27 cellular contexts compared by ENCODE assay signal in genomic region chr7:71453630-71454029, GRCh38.
"Had no signal": no experiment of that assay in that cellular context is flagged by ENCODE, and none has a peak within 500 bp of the region (broad histone marks: within the 10 kb centered on the region; RNA-seq: fewer than 3 reads in every experiment).

No MANE protein-coding gene starts in this region.

- H3K4me3 ChIP-seq: neural progenitor cell, ovary, psoas muscle, right lobe of liver, sigmoid colon, stomach, thoracic aorta, thyroid gland, tibial nerve, upper lobe of left lung, vagina had no signal

- H3K9me3 ChIP-seq: ovary, psoas muscle, right lobe of liver, stomach, thoracic aorta, thyroid gland, tibial nerve, upper lobe of left lung, vagina had no signal

- DNase-seq: natural killer cell; occipital lobe; ovary; posterior cingulate gyrus; psoas muscle; right lobe of liver; sigmoid colon; small intestine; stimulated activated CD4-positive, alpha-beta T cell treated with anti-CD3 and anti-CD28 coated beads, Interleukin-15, amount 100 ng/mL, for 24 hours; stimulated activated CD4-positive, alpha-beta T cell treated with anti-CD3 and anti-CD28 coated beads, Interleukin-2, amount 100 ng/mL, for 24 hours; stimulated activated CD4-positive, alpha-beta T cell treated with anti-CD3 and anti-CD28 coated beads, Interleukin-2, amount 100 ng/mL, for 48 hours; stimulated activated CD4-positive, alpha-beta T cell treated with anti-CD3 and anti-CD28 coated beads, Interleukin-4, amount 100 ng/mL, for 24 hours; stimulated activated naive B cell treated with anti-CD40 and anti-IgM and Interleukin-4, amounts not matched to agents 10 μg/mL and 1 μg/mL and 100 μg/mL, for 72 hours; stimulated activated naive CD4-positive, alpha-beta T cell treated with Interleukin-2 at 50 U/mL for 16 hours; stomach; thyroid gland; trophoblast cell; upper lobe of left lung had no signal

- H3K9me3 Mint-ChIP-seq: neural progenitor cell had no signal

- H3K27me3 Mint-ChIP-seq: stimulated activated naive B cell treated with anti-CD40 and anti-IgM and Interleukin-4, amounts not matched to agents 10 μg/mL and 1 μg/mL and 100 μg/mL, for 72 hours; stimulated activated naive CD8-positive, alpha-beta T cell treated with anti-CD3 and anti-CD28 coated beads, Interleukin-15, Interleukin-2, amounts not matched to agents 100 ng/mL and 50 ng/mL, for 24 hours had no signal

- H3K9ac ChIP-seq: neural progenitor cell, parathyroid adenoma had no signal

- H3K4me1 ChIP-seq: parathyroid adenoma, psoas muscle, right lobe of liver, stomach, thyroid gland, upper lobe of left lung, vagina had no signal

- H3K27me3 ChIP-seq: neural progenitor cell, ovary, right lobe of liver, sigmoid colon, stomach, thyroid gland, tibial nerve, upper lobe of left lung, vagina had no signal

- H3K4me1 Mint-ChIP-seq: natural killer cell; stimulated activated effector memory CD8-positive, alpha-beta T cell treated with anti-CD3 and anti-CD28 coated beads, Interleukin-12 subunit alpha, Interleukin-12 subunit beta, amount 100 ng/mL, for 72 hours; stimulated activated naive B cell treated with anti-CD40 and anti-IgM and Interleukin-4, amounts not matched to agents 10 μg/mL and 1 μg/mL and 100 μg/mL, for 72 hours had no signal

- H3K27ac ChIP-seq: neural progenitor cell, ovary, parathyroid adenoma, psoas muscle, right lobe of liver, sigmoid colon, stomach, thoracic aorta, thyroid gland, tibial nerve, upper lobe of left lung, vagina had no signal

- H3K36me3 Mint-ChIP-seq: natural killer cell; neural progenitor cell; stimulated activated effector memory CD8-positive, alpha-beta T cell treated with anti-CD3 and anti-CD28 coated beads, Interleukin-12 subunit alpha, Interleukin-12 subunit beta, amount 100 ng/mL, for 72 hours; stimulated activated naive B cell treated with anti-CD40 and anti-IgM and Interleukin-4, amounts not matched to agents 10 μg/mL and 1 μg/mL and 100 μg/mL, for 72 hours had no signal

- ATAC-seq: natural killer cell; psoas muscle; right lobe of liver; stimulated activated effector memory CD8-positive, alpha-beta T cell treated with anti-CD3 and anti-CD28 coated beads, Interleukin-12 subunit alpha, Interleukin-12 subunit beta, amount 100 ng/mL, for 72 hours; stimulated activated naive B cell treated with anti-CD40 and anti-IgM and Interleukin-4, amounts not matched to agents 10 μg/mL and 1 μg/mL and 100 μg/mL, for 72 hours had no signal

- H3K36me3 ChIP-seq: neural progenitor cell, ovary, right lobe of liver, sigmoid colon, stomach, thoracic aorta, thyroid gland, tibial nerve, upper lobe of left lung, vagina had no signal

- H3K4me3 Mint-ChIP-seq: natural killer cell; nephron; neural progenitor cell; stimulated activated effector memory CD8-positive, alpha-beta T cell treated with anti-CD3 and anti-CD28 coated beads, Interleukin-12 subunit alpha, Interleukin-12 subunit beta, amount 100 ng/mL, for 72 hours; stimulated activated naive B cell treated with anti-CD40 and anti-IgM and Interleukin-4, amounts not matched to agents 10 μg/mL and 1 μg/mL and 100 μg/mL, for 72 hours; stimulated activated naive CD8-positive, alpha-beta T cell treated with anti-CD3 and anti-CD28 coated beads, Interleukin-15, Interleukin-2, amounts not matched to agents 100 ng/mL and 50 ng/mL, for 24 hours had no signal

- H3K27ac Mint-ChIP-seq: natural killer cell; nephron; neural progenitor cell; progenitor cell of endocrine pancreas; stimulated activated effector memory CD8-positive, alpha-beta T cell treated with anti-CD3 and anti-CD28 coated beads, Interleukin-12 subunit alpha, Interleukin-12 subunit beta, amount 100 ng/mL, for 72 hours; stimulated activated naive B cell treated with anti-CD40 and anti-IgM and Interleukin-4, amounts not matched to agents 10 μg/mL and 1 μg/mL and 100 μg/mL, for 72 hours; stimulated activated naive CD8-positive, alpha-beta T cell treated with anti-CD3 and anti-CD28 coated beads, Interleukin-15, Interleukin-2, amounts not matched to agents 100 ng/mL and 50 ng/mL, for 24 hours had no signal
